In genomic region chr5:131225282-131225974, GRCh38 we compare ENCODE assay signal across 2 cellular contexts.
TF ChIP-seq lines count a peak whose summit lies in the region.

No MANE protein-coding gene starts in this region.

TF ChIP-seq in HEK293, 187 proteins besides CTCF, POLR2A, EP300 and RAD21:
- peak; percentile 15; the same call in 1 of the 2 replicates for TF ChIP-seq OSR2 (tag by site-specific recombination; IDR thresholded peaks at IDR 0.05)
- TF ChIP-seq BCL6B (tag by site-specific recombination; IDR thresholded peaks at IDR 0.05), result no peak

TF ChIP-seq in K562, 482 proteins besides CTCF, POLR2A, EP300 and RAD21:
- no peak for TF ChIP-seq KLF1 (tag; IDR thresholded peaks at IDR 0.05)
- TF ChIP-seq KDM1A (IDR thresholded peaks at IDR 0.05), result peak; percentile 73 to 77
- TF ChIP-seq BRF1 (IDR thresholded peaks at IDR 0.05; ENCODE audit: borderline replicate concordance, extremely low read depth, insufficient read length), result no peak
- TF ChIP-seq THRB (CRISPR knock-in tag; conservative IDR thresholded peaks at IDR 0.05), result no peak
